Comparison of ENCODE assay signal across 16 cellular contexts in genomic region chr15:63079938-63080626, GRCh38. TPM values are rescaled to one million over a fixed set of nuclear protein-coding genes. Genes with fewer than 3 reads are reported as not detected.
DNase-seq lines count a peak whose midpoint lies in the region; ATAC-seq, FAIRE-seq and TF ChIP-seq lines count a peak whose summit lies in the region.
"Had no signal": no experiment of that assay in that cellular context is flagged by ENCODE, and none has a peak within 500 bp of the region (broad histone marks: within the 10 kb centered on the region; RNA-seq: fewer than 3 reads in every experiment).

No MANE protein-coding gene starts in this region.

- H3K9me3 ChIP-seq in A549 = no peaks in the 10 kb centered on the region
- H3K9me3 ChIP-seq in HUES64 (ENCODE audit: insufficient read depth, low read depth, low read length) = no peaks in the 10 kb centered on the region
- no peaks in the 10 kb centered on the region for H3K9me3 ChIP-seq in endothelial cell of umbilical vein (replicated peaks; ENCODE audit: control insufficient read depth, insufficient read depth, low read length)
- H3K9me3 ChIP-seq in left lung = no peaks in the 10 kb centered on the region
- H3K9me3 ChIP-seq: body of pancreas, thyroid gland had no signal

- H3K9ac ChIP-seq in HUES64 (ENCODE audit: low read depth, low read length) (0 out of 2 replicates have a peak overlapping the region, but pooled peaks have one; percentile 15), endothelial cell of umbilical vein (replicated peaks; ENCODE audit: extremely low read depth, insufficient read depth, low read length) (no peak overlapping the region)

- no peaks in the 10 kb centered on the region for H3K79me2 ChIP-seq in endothelial cell of umbilical vein (ENCODE audit: control insufficient read depth, insufficient read depth, low read length)

- CTCF ChIA-PET in A549 (lab: Yijun Ruan, JAX) = interaction anchor here (0.5 to 50.6 kb wide), 4 partner anchors 1 to 321 kb away, joined by 3 to 1136 read pairs (median 570); partner anchors contain the start of gene TPM1
- CTCF ChIA-PET in endothelial cell of umbilical vein (lab: Charles Lee) = no interaction called here

- H3K36me3 ChIP-seq in HUES64 (ENCODE audit: insufficient read depth, low read length) (no peaks in the 10 kb centered on the region), endothelial cell of umbilical vein (ENCODE audit: control insufficient read depth in 2 of 2, extremely low read depth in 1 of 2, insufficient read depth in 2 of 2, low read length in 2 of 2) (no peaks in the 10 kb centered on the region), left lung (no peaks in the 10 kb centered on the region)
- H3K36me3 ChIP-seq: thyroid gland had no signal

- no peak for TF ChIP-seq CTCF in A549 (IDR thresholded peaks at IDR 0.05)
- no peak for TF ChIP-seq CTCF in endothelial cell of umbilical vein (IDR thresholded peaks at IDR 0.05; ENCODE audit: extremely low read depth in 1 of 2, insufficient read depth in 1 of 2, low read depth in 1 of 2, low read length in 2 of 2)
- TF ChIP-seq CTCF in left lung (IDR thresholded peaks at IDR 0.05) = no peak

- H3K4me2 ChIP-seq in A549 = peak overlapping the region; percentile 45
- H3K4me2 ChIP-seq in endothelial cell of umbilical vein (ENCODE audit: insufficient read depth, low read length) = no peak overlapping the region

- H3K4me3 ChIP-seq in A549 (no peak overlapping the region), HUES64 (ENCODE audit: low read length) (no peak overlapping the region), endothelial cell of umbilical vein (replicated peaks in 1 of 3; ENCODE audit: insufficient read depth in 1 of 3, low read depth in 1 of 3, low read length in 3 of 3) (no peak overlapping the region), left lung (no peak overlapping the region)
- H3K4me3 ChIP-seq: body of pancreas, skin epidermis, thyroid gland had no signal

- TF ChIP-seq POLR2A in A549 (IDR thresholded peaks at IDR 0.05; ENCODE audit: low read length) (no peak), endothelial cell of umbilical vein (IDR thresholded peaks at IDR 0.05; ENCODE audit: low read depth, low read length) (no peak)

- no peak for TF ChIP-seq EP300 in A549 (IDR thresholded peaks at IDR 0.05)

- intact Hi-C loops in endothelial cell of umbilical vein (cut with micrococcal nuclease) = no loop called here
- intact Hi-C loops in left lung (cut with DNase I) = loop anchor here in 1 of 2 donors (10.0 kb wide), 1 partner anchor 295 kb away; no protein-coding TSS in a partner anchor

- ATAC-seq in A549 = peak in 1 of 2 experiments; percentile 37; a peak in 3 of 6 replicates
- peak; percentile 18 for ATAC-seq in left lung
- no peak for ATAC-seq in HG03432 (IDR thresholded peaks at IDR 0.05; ENCODE audit: unreplicated experiment)
- ATAC-seq in GM18519 (IDR thresholded peaks at IDR 0.05; ENCODE audit: low FRiP score, unreplicated experiment) = no peak
- ATAC-seq in GM19324 (IDR thresholded peaks at IDR 0.05; ENCODE audit: low FRiP score, unreplicated experiment) = no peak
- ATAC-seq: activated T-cell treated with anti-CD3 and anti-CD28 coated beads, Interleukin-2, amount 50 U/mL, for 72 hours; body of pancreas had no signal

- no peaks in the 10 kb centered on the region for H3K27me3 ChIP-seq in HUES64 (ENCODE audit: insufficient read depth, low read length)
- no peaks in the 10 kb centered on the region for H3K27me3 ChIP-seq in endothelial cell of umbilical vein (ENCODE audit: control insufficient read depth in 2 of 2, insufficient read depth in 2 of 2, low read length in 2 of 2)
- H3K27me3 ChIP-seq in left lung = no peaks in the 10 kb centered on the region
- H3K27me3 ChIP-seq: body of pancreas, thyroid gland had no signal

- H3K27ac ChIP-seq in A549 (peak overlapping the region; percentile 71 to 84), HUES64 (ENCODE audit: low read depth, low read length) (0 out of 2 replicates have a peak overlapping the region, but pooled peaks have one; percentile 0), endothelial cell of umbilical vein (ENCODE audit: insufficient read depth, low read depth, low read length) (no peak overlapping the region), left lung (no peak overlapping the region)
- H3K27ac ChIP-seq: body of pancreas, skin epidermis, thyroid gland had no signal

- POLR2A ChIA-PET in A549 (lab: Yijun Ruan, JAX) (no interaction called here), endothelial cell of umbilical vein (lab: Charles Lee) (no interaction called here)

- 76% methylated on average over 13 of the region's 13 CpGs for WGBS in A549 (ENCODE audit: missing lambda C conversion rate)
- 81% methylated on average over 13 of the region's 13 CpGs for WGBS in HUES64

- no peaks in the 10 kb centered on the region for H4K20me1 ChIP-seq in endothelial cell of umbilical vein (replicated peaks; ENCODE audit: control insufficient read depth, extremely low read depth, insufficient read depth, low read length)

- TF ChIP-seq RAD21 in A549 (conservative IDR thresholded peaks at IDR 0.05 in 1 of 2, IDR thresholded peaks at IDR 0.05 in 1 of 2) = no peak

- FAIRE-seq in A549 (lab: Jason Lieb, UNC) = no peak
- FAIRE-seq in endothelial cell of umbilical vein (lab: Jason Lieb, UNC) = peak; percentile 28
- FAIRE-seq: GM12892 had no signal

- dilution Hi-C loops in endothelial cell of umbilical vein (cut with MboI; ENCODE audit: extremely low pct_ligation_motif_present, low sequenced_read_pairs) = no loop called here

- H2AFZ ChIP-seq in endothelial cell of umbilical vein (ENCODE audit: low read depth, low read length) = no peak overlapping the region

- H3K4me1 ChIP-seq in A549 = peaks cover 50% of the 10 kb centered on the region
- peaks cover 75% of the 10 kb centered on the region for H3K4me1 ChIP-seq in HUES64 (ENCODE audit: insufficient read depth, low read length)
- H3K4me1 ChIP-seq in endothelial cell of umbilical vein (ENCODE audit: control insufficient read depth, extremely low read depth, insufficient read depth, low read length) = no peaks in the 10 kb centered on the region
- H3K4me1 ChIP-seq in left lung = peaks cover 10 to 11% of the 10 kb centered on the region in 2 donors

- DNase-seq in A549 (ENCODE audit: low read depth in 1 of 2, low spot score in 1 of 2) = peak in 1 of 2 experiments; percentile 44
- no peak for DNase-seq in endothelial cell of umbilical vein (ENCODE audit: low read depth, low spot score)
- DNase-seq in left lung = no peak
- DNase-seq in OCI-M1 (lab: John Stamatoyannopoulos, UW) = no peak
- DNase-seq: activated T-cell treated with anti-CD3 and anti-CD28 coated beads, Interleukin-2, amount 50 U/mL, for 72 hours; body of pancreas; DMS 273 treated with DMSO at 0.1 percent for 48 hours; Karpas-422; NCI-H2029 treated with DMSO at 0.1 percent for 48 hours; thyroid gland had no signal

- BruUV-seq in endothelial cell of umbilical vein (replicated peaks; lab: Mats Ljungman, UMichigan) = no TSS peak

- no peaks in the 10 kb centered on the region for H3K9me1 ChIP-seq in endothelial cell of umbilical vein (replicated peaks; ENCODE audit: control insufficient read depth, extremely low read depth, insufficient read depth, low read length)

TF ChIP-seq in A549, 52 proteins besides CTCF, POLR2A, EP300 and RAD21 (continues in another document):
- TF ChIP-seq FOSL2 (IDR thresholded peaks at IDR 0.05) (peak; percentile 16; the same call in 1 of the 2 replicates), FOSL2 (CRISPR knock-in tag; IDR thresholded peaks at IDR 0.05) (peak; percentile 51; the same call in 1 of the 2 replicates), PHF8 (IDR thresholded peaks at IDR 0.05; ENCODE audit: borderline replicate concordance, low read depth) (no peak)

TF ChIP-seq in endothelial cell of umbilical vein, 7 proteins besides CTCF, POLR2A, EP300 and RAD21 (continues in another document):
- TF ChIP-seq POLR2AphosphoS5 (IDR thresholded peaks at IDR 0.05; ENCODE audit: insufficient read depth, low read depth, low read length) (no peak), MYC (IDR thresholded peaks at IDR 0.05; ENCODE audit: low read depth, low read length) (no peak)

RNA-seq across cellular contexts. Expression of gene TPM1, which starts 37.5 kb away (rescaled TPM):
- 777 and 894 TPM in 2 replicates for polyA plus RNA-seq in A549 (2011; rRNA removed)
- 824 and 915 TPM in 2 replicates for polyA plus RNA-seq in A549 (2012; cell fraction: cytosol; rRNA removed)
- 678 and 876 TPM in 2 replicates for polyA plus RNA-seq in A549 (2012; cell fraction: nucleus; rRNA removed)
- 954 to 1,229 TPM (median 1,043 TPM) in 3 replicates for polyA plus RNA-seq in A549 (2017; fragmentation: RNase III; extraction: RNeasy Plus Mini Kit Qiagen cat#74134 plus additional on column Dnase treatment)
- polyA minus RNA-seq in A549 (2011; rRNA and poly(A)+ RNA removed) = 537 and 670 TPM in 2 replicates
- 315 TPM for polyA plus RNA-seq in HUES64 (2013, experiment 1 of 2)
- polyA plus RNA-seq in HUES64 (2013, experiment 2 of 2) = 324 TPM
- 558 and 678 TPM in 2 replicates for total RNA-seq in endothelial cell of umbilical vein
- 518 and 528 TPM in 2 replicates for polyA plus RNA-seq in endothelial cell of umbilical vein
- polyA plus RNA-seq in endothelial cell of umbilical vein (2011; cell fraction: cytosol; rRNA removed) = 740 and 824 TPM in 2 replicates
- polyA plus RNA-seq in endothelial cell of umbilical vein (2011; cell fraction: nucleus; rRNA removed) = 2,079 and 2,156 TPM in 2 replicates
- 679 and 811 TPM in 2 replicates for polyA plus RNA-seq in endothelial cell of umbilical vein (2012)
- polyA minus RNA-seq in endothelial cell of umbilical vein = 828 and 932 TPM in 2 replicates
- 30.8 TPM for polyA minus RNA-seq in endothelial cell of umbilical vein (2011; cell fraction: cytosol; rRNA and poly(A)+ RNA removed)
- polyA minus RNA-seq in endothelial cell of umbilical vein (2011; cell fraction: nucleus; rRNA and poly(A)+ RNA removed) = 2,251 and 2,264 TPM in 2 replicates
- 100 to 1,000 TPM; 196 to 330 TPM for total RNA-seq in left lung

RNA-seq across cellular contexts. Expression of gene LACTB, which starts 41.6 kb away (rescaled TPM):
- 31.0 and 59.6 TPM in 2 replicates for polyA plus RNA-seq in A549 (2011; rRNA removed)
- polyA plus RNA-seq in A549 (2012; cell fraction: cytosol; rRNA removed) = 27.8 and 29.8 TPM in 2 replicates
- polyA plus RNA-seq in A549 (2012; cell fraction: nucleus; rRNA removed) = 16.7 and 18.5 TPM in 2 replicates
- polyA plus RNA-seq in A549 (2017; fragmentation: RNase III; extraction: RNeasy Plus Mini Kit Qiagen cat#74134 plus additional on column Dnase treatment) = 56.5 to 69.8 TPM (median 56.7 TPM) in 3 replicates
- 8.8 and 9.4 TPM in 2 replicates for polyA minus RNA-seq in A549 (2011; rRNA and poly(A)+ RNA removed)
- polyA plus RNA-seq in HUES64 (2013, experiment 1 of 2) = 6.9 TPM
- polyA plus RNA-seq in HUES64 (2013, experiment 2 of 2) = 8.7 TPM
- 26.0 and 26.1 TPM in 2 replicates for total RNA-seq in endothelial cell of umbilical vein
- 10.1 and 14.0 TPM in 2 replicates for polyA plus RNA-seq in endothelial cell of umbilical vein
- polyA plus RNA-seq in endothelial cell of umbilical vein (2011; cell fraction: cytosol; rRNA removed) = 12.8 and 13.0 TPM in 2 replicates
- 13.6 and 19.4 TPM in 2 replicates for polyA plus RNA-seq in endothelial cell of umbilical vein (2011; cell fraction: nucleus; rRNA removed)
- 38.0 and 40.9 TPM in 2 replicates for polyA plus RNA-seq in endothelial cell of umbilical vein (2012)
- 6.4 and 8.7 TPM in 2 replicates for polyA minus RNA-seq in endothelial cell of umbilical vein
- 3.8 TPM for polyA minus RNA-seq in endothelial cell of umbilical vein (2011; cell fraction: cytosol; rRNA and poly(A)+ RNA removed)
- 14.9 and 18.1 TPM in 2 replicates for polyA minus RNA-seq in endothelial cell of umbilical vein (2011; cell fraction: nucleus; rRNA and poly(A)+ RNA removed)
- 10 to 100 TPM; 28.4 to 41.8 TPM for total RNA-seq in left lung

Comparison
In these comparisons a context has a peak if more than half of its experiments do, and no peak if none do; other contexts are left out.
1. H3K27ac ChIP-seq: peak in A549 (2 of 2) and HUES64 (single experiment); none in endothelial cell of umbilical vein (single experiment) and left lung (0 of 2).